In the genomic region with DNA sequence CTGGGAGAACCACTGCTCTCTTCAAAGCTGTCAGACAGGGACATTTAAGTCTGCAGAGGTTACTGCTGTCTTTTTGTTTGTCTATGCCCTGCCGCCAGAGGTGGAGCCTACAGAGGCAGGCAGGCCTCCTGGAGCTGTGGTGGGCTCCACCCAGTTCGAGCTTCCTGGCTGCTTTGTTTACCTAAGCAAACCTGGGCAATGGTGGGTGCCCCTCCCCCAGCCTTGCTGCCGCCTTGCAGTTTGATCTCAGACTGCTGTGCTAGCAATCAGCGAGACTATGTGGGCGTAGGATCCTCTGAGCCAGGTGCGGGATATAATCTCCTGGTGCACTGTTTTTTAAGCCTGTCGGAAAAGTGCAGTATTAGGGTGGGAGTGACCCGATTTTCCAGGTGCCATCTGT, we compare ENCODE assay signal across 5 cellular contexts. TPM values are rescaled to one million over a fixed set of nuclear protein-coding genes. Genes with fewer than 3 reads are reported as not detected.
"Had no signal": no experiment of that assay in that cellular context is flagged by ENCODE, and none has a peak within 500 bp of the region (broad histone marks: within the 10 kb centered on the region; RNA-seq: fewer than 3 reads in every experiment).

No MANE protein-coding gene starts in this region.

RNA-seq across cellular contexts. Expression of gene NTMT2, which starts 32.6 kb away (rescaled TPM):
- total RNA-seq: HT-29, HT1080, IMR-90, K562 had no signal
- polyA plus RNA-seq: IgD-negative memory B cell, IMR-90, K562 had no signal
